Comparison of ENCODE assay signal across 14 cellular contexts in genomic region chr3:185549651-185550111, GRCh38. TPM values are rescaled to one million over a fixed set of nuclear protein-coding genes. Genes with fewer than 3 reads are reported as not detected.
DNase-seq lines count a peak whose midpoint lies in the region; ATAC-seq and TF ChIP-seq lines count a peak whose summit lies in the region.
"Had no signal": no experiment of that assay in that cellular context is flagged by ENCODE, and none has a peak within 500 bp of the region (broad histone marks: within the 10 kb centered on the region; RNA-seq: fewer than 3 reads in every experiment).

No MANE protein-coding gene starts in this region.

- no peaks in the 10 kb centered on the region for H4K20me1 ChIP-seq in GM23338 (replicated peaks; ENCODE audit: insufficient read depth)

- H3K4me1 ChIP-seq in HEK293 (ENCODE audit: control insufficient read depth, insufficient read depth, low read length) = no peaks in the 10 kb centered on the region
- H3K4me1 ChIP-seq in right atrium auricular region = no peaks in the 10 kb centered on the region
- H3K4me1 ChIP-seq in thoracic aorta (ENCODE audit: control insufficient read depth in 1 of 2, low read depth in 2 of 2) = peaks cover 9 to 19% of the 10 kb centered on the region in 2 donors
- no peaks in the 10 kb centered on the region for H3K4me1 ChIP-seq in GM23338 (ENCODE audit: insufficient read depth)

- no peak overlapping the region for H3K4me3 ChIP-seq in HEK293 (ENCODE audit: low read depth, low read length)
- H3K4me3 ChIP-seq in right atrium auricular region = no peak overlapping the region
- H3K4me3 ChIP-seq in thoracic aorta = peak overlapping the region; percentile 29
- no peak overlapping the region for H3K4me3 ChIP-seq in GM23338

- POLR2A ChIA-PET in HEK293 (lab: Yijun Ruan, JAX) (no interaction called here), T-cell (lab: Charles Lee) (interaction anchor here in 1 of 2 donors (0.6 kb wide), 1 partner anchor 1212 kb away, joined by 5 read pairs; no protein-coding TSS in a partner anchor)

- no peak overlapping the region for H3K27ac ChIP-seq in HEK293 (ENCODE audit: extremely low read depth, low read depth, low read length)
- H3K27ac ChIP-seq in right atrium auricular region = peak overlapping the region in 1 of 2 donors; percentile 15
- peak overlapping the region; percentile 53 to 59 for H3K27ac ChIP-seq in thoracic aorta
- no peak overlapping the region for H3K27ac ChIP-seq in GM23338 (ENCODE audit: low read depth)

- in situ Hi-C loops in GM13977 (cut with MboI; ENCODE audit: low pct_unique_long_range_greater_than_20kb, low sequenced_read_pairs, unreplicated experiment) (no loop called here), GM13976 (cut with MboI; ENCODE audit: low sequenced_read_pairs, unreplicated experiment) (no loop called here)

- no peaks in the 10 kb centered on the region for H3F3A ChIP-seq in GM23338 (replicated peaks; ENCODE audit: low read depth)

- H3K27me3 ChIP-seq in right atrium auricular region (no peaks in the 10 kb centered on the region), thoracic aorta (replicated peaks; ENCODE audit: insufficient read depth) (no peaks in the 10 kb centered on the region), GM23338 (ENCODE audit: insufficient read depth) (no peaks in the 10 kb centered on the region)

- DNase-seq in right atrium auricular region (ENCODE audit: low spot score) (peak; percentile 52), thoracic aorta (ENCODE audit: low spot score) (no peak), GM23338 (ENCODE audit: low spot score) (no peak), GM13977 (ENCODE audit: low spot score) (no peak), GM13976 (ENCODE audit: low spot score) (no peak), T-cell (no peak)
- DNase-seq: activated CD4-positive, alpha-beta T cell treated with anti-CD3 and anti-CD28 coated beads, Interleukin-2, amount 50 U/mL, for 1 hour; activated effector memory CD4-positive, alpha-beta T cell treated with anti-CD3 and anti-CD28 coated beads, Interleukin-2, amount 50 U/mL, for 16 hours; NCI-H1436 treated with DMSO at 0.1 percent for 48 hours; NCI-H748 treated with DMSO at 0.1 percent for 48 hours; stimulated activated naive CD4-positive, alpha-beta T cell treated with Interleukin-2 at 50 U/mL for 16 hours had no signal

- H3K9me3 ChIP-seq in HEK293 (ENCODE audit: control insufficient read depth, insufficient read depth, low read depth, low read length) (no peaks in the 10 kb centered on the region), right atrium auricular region (no peaks in the 10 kb centered on the region), thoracic aorta (no peaks in the 10 kb centered on the region)

- no peaks in the 10 kb centered on the region for H3K79me2 ChIP-seq in GM23338 (replicated peaks; ENCODE audit: insufficient read depth)

- no peak overlapping the region for H3K4me2 ChIP-seq in GM23338

- no peaks in the 10 kb centered on the region for H3K9me2 ChIP-seq in GM23338 (ENCODE audit: insufficient read depth)

- peak overlapping the region in 1 of 5 experiments; percentile 31 for H3K4me3 Mint-ChIP-seq in brain
- H3K4me3 Mint-ChIP-seq in GM23338 = no peak overlapping the region
- H3K4me3 Mint-ChIP-seq in T-cell = no peak overlapping the region

- H3K27me3 Mint-ChIP-seq in brain (peaks cover 9% of the 10 kb centered on the region), GM23338 (ENCODE audit: insufficient read depth, low read depth, poor library complexity) (peaks cover 6% of the 10 kb centered on the region), T-cell (no peaks in the 10 kb centered on the region)

- no peak for TF ChIP-seq CTCF in HEK293 (tag by site-specific recombination; IDR thresholded peaks at IDR 0.05)
- TF ChIP-seq CTCF in brain (conservative IDR thresholded peaks at IDR 0.05) = no peak
- no peak for TF ChIP-seq CTCF in right atrium auricular region (IDR thresholded peaks at IDR 0.05)
- no peak for TF ChIP-seq CTCF in thoracic aorta (IDR thresholded peaks at IDR 0.05)
- TF ChIP-seq CTCF in GM23338 (conservative IDR thresholded peaks at IDR 0.05; ENCODE audit: low read depth in 2 of 2) = no peak
- TF ChIP-seq CTCF in GM13977 (IDR thresholded peaks at IDR 0.05; ENCODE audit: extremely low read depth, insufficient read depth, missing control alignments) = no peak
- TF ChIP-seq CTCF in GM13976 (IDR thresholded peaks at IDR 0.05; ENCODE audit: borderline replicate concordance, control extremely low read depth, extremely low read depth, insufficient read depth, missing control alignments) = no peak

- no peak for ATAC-seq in thoracic aorta (ENCODE audit: insufficient number of reproducible peaks, low FRiP score, low read depth)
- ATAC-seq in GM23338 = no peak
- no peak for ATAC-seq in T-cell (replicated peaks in 1 of 4)

- peaks cover 6% of the 10 kb centered on the region for H3K4me1 Mint-ChIP-seq in brain
- H3K4me1 Mint-ChIP-seq in GM23338 = peaks cover 6% of the 10 kb centered on the region
- H3K4me1 Mint-ChIP-seq in T-cell = peaks cover 0 to 6% (median 0%) of the 10 kb centered on the region in 3 donors

- H3K36me3 Mint-ChIP-seq in brain (no peaks in the 10 kb centered on the region), GM23338 (ENCODE audit: low read depth) (no peaks in the 10 kb centered on the region), T-cell (no peaks in the 10 kb centered on the region)

- peak overlapping the region in 3 of 5 experiments; percentile 54 to 91 (median 64) for H3K27ac Mint-ChIP-seq in brain
- no peak overlapping the region for H3K27ac Mint-ChIP-seq in GM23338
- no peak overlapping the region for H3K27ac Mint-ChIP-seq in T-cell

- CTCF ChIA-PET in HEK293 (lab: Yijun Ruan, JAX) (no interaction called here), T-cell (lab: Charles Lee) (no interaction called here)

- H3K36me3 ChIP-seq in HEK293 (ENCODE audit: control insufficient read depth in 2 of 2, insufficient read depth in 1 of 2, low read length in 2 of 2) (no peaks in the 10 kb centered on the region), right atrium auricular region (no peaks in the 10 kb centered on the region), thoracic aorta (no peaks in the 10 kb centered on the region), GM23338 (ENCODE audit: insufficient read depth) (no peaks in the 10 kb centered on the region)

- H3K9me3 Mint-ChIP-seq in brain (no peaks in the 10 kb centered on the region), GM23338 (no peaks in the 10 kb centered on the region), T-cell (no peaks in the 10 kb centered on the region)

- no peak overlapping the region for H2AFZ ChIP-seq in GM23338

TF ChIP-seq in HEK293, 187 proteins besides CTCF, POLR2A, EP300 and RAD21 (continues in another document):
- TF ChIP-seq GLIS1 (tag by site-specific recombination; IDR thresholded peaks at IDR 0.05) (no peak), ZNF398 (tag by site-specific recombination; IDR thresholded peaks at IDR 0.05) (no peak)

TF ChIP-seq in GM23338, 12 proteins besides CTCF, POLR2A, EP300 and RAD21:
- TF ChIP-seq NANOG (IDR thresholded peaks at IDR 0.05; ENCODE audit: borderline replicate concordance) = no peak
- TF ChIP-seq EZH2phosphoT487 (IDR thresholded peaks at IDR 0.05; ENCODE audit: unreplicated experiment) = no peak
- no peak for TF ChIP-seq REST (IDR thresholded peaks at IDR 0.05; ENCODE audit: unreplicated experiment)
- no peak for TF ChIP-seq EZH2 (IDR thresholded peaks at IDR 0.05; ENCODE audit: low read depth, unreplicated experiment)

RNA-seq across cellular contexts. Expression of gene LIPH, which starts 2.7 kb away (rescaled TPM):
- not detected for polyA plus RNA-seq in brain (ENCODE audit: insufficient read depth, low read depth, low replicate concordance)
- total RNA-seq in right atrium auricular region = under 1 TPM; 0.41 to 0.47 TPM
- 1 to 10 TPM; 2.0 to 4.5 TPM for total RNA-seq in thoracic aorta
- total RNA-seq in GM23338 (2014; rRNA removed; shearing (Covaris generic)) = 0.03 and 0.16 TPM in 2 replicates
- 0.16 and 0.31 TPM in 2 replicates for polyA plus RNA-seq in GM23338 (2016; fragmentation: Nextera tagmentation; extraction: Ambion mirVana)
- under 1 TPM in 1 of 5 donors, not detected in 4; 0.63 TPM for total RNA-seq in T-cell
- total RNA-seq: occipital lobe had no signal

RNA-seq across cellular contexts. Expression of gene SENP2, which starts 36.4 kb away (rescaled TPM):
- polyA plus RNA-seq in brain (ENCODE audit: insufficient read depth, low read depth, low replicate concordance) (11.2 TPM), GM23338 (2016; fragmentation: Nextera tagmentation; extraction: Ambion mirVana) (25.1 and 29.2 TPM in 2 replicates)
- total RNA-seq in right atrium auricular region (10 to 100 TPM; 10.8 to 17.8 TPM), thoracic aorta (10 to 100 TPM; 23.2 to 49.0 TPM), T-cell (10 to 100 TPM; 33.1 to 56.1 (median 41.9) TPM)
- 80.3 and 119 TPM in 2 replicates for total RNA-seq in GM23338 (2014; rRNA removed; shearing (Covaris generic))

RNA-seq across cellular contexts. Expression of gene TMEM41A, which starts 50.8 kb away (rescaled TPM):
- 10.1 TPM for polyA plus RNA-seq in brain (ENCODE audit: insufficient read depth, low read depth, low replicate concordance)
- total RNA-seq in right atrium auricular region = 10 to 100 TPM; 10.2 to 10.9 TPM
- total RNA-seq in thoracic aorta = 10 to 100 TPM; 10.8 to 17.0 TPM
- total RNA-seq in GM23338 (2014; rRNA removed; shearing (Covaris generic)) = 12.4 and 13.7 TPM in 2 replicates
- 15.9 and 16.1 TPM in 2 replicates for polyA plus RNA-seq in GM23338 (2016; fragmentation: Nextera tagmentation; extraction: Ambion mirVana)
- 10 to 100 TPM; 20.1 to 25.5 (median 22.2) TPM for total RNA-seq in T-cell

Comparison
In these comparisons a context has a peak if more than half of its experiments do, and no peak if none do; other contexts are left out.
1. H3K27ac ChIP-seq: peak in thoracic aorta (2 of 2); none in HEK293 (single experiment) and GM23338 (single experiment).
2. H3K27ac Mint-ChIP-seq: peak in brain (3 of 5); none in GM23338 (single experiment) and T-cell (0 of 2).